ENCODE assay signal across 19 cellular contexts in the genomic region with DNA sequence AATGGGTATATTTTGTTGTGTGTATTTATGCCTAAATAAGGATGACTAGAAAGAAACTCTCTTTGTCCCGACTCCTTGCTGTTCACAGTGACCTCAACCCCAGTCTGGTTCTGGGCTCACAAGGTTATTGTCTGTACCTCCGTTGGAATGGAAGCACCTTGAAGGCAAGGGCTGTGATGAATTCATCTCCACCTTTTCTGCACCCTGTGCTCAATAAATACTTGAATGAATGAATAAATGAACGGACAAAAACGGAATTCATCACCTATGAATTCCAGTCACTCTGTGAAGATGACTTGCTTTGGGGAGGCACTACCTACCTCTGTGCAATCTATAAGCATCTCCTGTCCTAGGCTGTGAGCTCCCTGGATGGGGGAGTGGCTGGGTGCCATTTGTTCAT. TPM values are rescaled to one million over a fixed set of nuclear protein-coding genes. Genes with fewer than 3 reads are reported as not detected.
DNase-seq lines count a peak whose midpoint lies in the region; ATAC-seq, FAIRE-seq and TF ChIP-seq lines count a peak whose summit lies in the region.
"Had no signal": no experiment of that assay in that cellular context is flagged by ENCODE, and none has a peak within 500 bp of the region (broad histone marks: within the 10 kb centered on the region; RNA-seq: fewer than 3 reads in every experiment).

No MANE protein-coding gene starts in this region.

- H3K27ac ChIP-seq in coronary artery (peak overlapping the region; percentile 64 to 95), thoracic aorta (peak overlapping the region; percentile 99)

- H3K9me3 ChIP-seq in thoracic aorta, result no peaks in the 10 kb centered on the region

- H3K27ac Mint-ChIP-seq in WTC11 (peak overlapping the region; percentile 55; the same call in 1 of the 2 replicates), nephron (peak overlapping the region in 2 of 3 experiments; percentile 38 to 69)
- H3K27ac Mint-ChIP-seq: activated naive CD4-positive, alpha-beta T cell treated with anti-CD3 and anti-CD28 coated beads, Interleukin-2, amount 50 U/mL, for 24 hours had no signal

- peaks cover 33% of the 10 kb centered on the region for H3K4me1 Mint-ChIP-seq in WTC11
- H3K4me1 Mint-ChIP-seq in nephron, result peaks cover 73% of the 10 kb centered on the region
- H3K4me1 Mint-ChIP-seq: activated naive CD4-positive, alpha-beta T cell treated with anti-CD3 and anti-CD28 coated beads, Interleukin-2, amount 50 U/mL, for 24 hours had no signal

- CTCF ChIA-PET in WTC11 (lab: Charles Lee), result no interaction called here

- H3K4me3 ChIP-seq in coronary artery (no peak overlapping the region), thoracic aorta (no peak overlapping the region)
- H3K4me3 ChIP-seq: lung had no signal

- no peak for DNase-seq in WTC11 (ENCODE audit: low spot score)
- no peak for DNase-seq in coronary artery (ENCODE audit: low spot score)
- DNase-seq in thoracic aorta (ENCODE audit: low spot score), result no peak
- DNase-seq in GM12892 (ENCODE audit: insufficient read length), result no peak
- no peak for DNase-seq in kidney glomerular epithelial cell (lab: John Stamatoyannopoulos, UW)
- no peak for DNase-seq in hypothalamus (lab: John Stamatoyannopoulos, UW)
- DNase-seq: AML-193; erythroblast; naive thymus-derived CD8-positive, alpha-beta T cell; NCI-H1105 treated with DMSO at 0.1 percent for 48 hours; NCI-H510A; posterior cingulate gyrus; stimulated activated CD4-positive, alpha-beta T cell treated with anti-CD3 and anti-CD28 coated beads, Interleukin-12 subunit alpha, Interleukin-12 subunit beta, amount 100 ng/mL, for 4 hours; stimulated activated CD8-positive, alpha-beta memory T cell treated with anti-CD3 and anti-CD28 coated beads, Interleukin-4, amount 100 ng/mL, for 48 hours; T-helper 9 cell had no signal

- ATAC-seq in WTC11 (no peak), thoracic aorta (ENCODE audit: insufficient number of reproducible peaks, low FRiP score, low read depth) (no peak), GM21526 (IDR thresholded peaks at IDR 0.05; ENCODE audit: low FRiP score, unreplicated experiment) (no peak)
- ATAC-seq: naive thymus-derived CD8-positive, alpha-beta T cell had no signal

- POLR2A ChIA-PET in WTC11 (lab: Charles Lee), result no interaction called here

- H3K27me3 Mint-ChIP-seq in WTC11 (ENCODE audit: low read depth), result no peaks in the 10 kb centered on the region
- H3K27me3 Mint-ChIP-seq in nephron (ENCODE audit: low read depth), result no peaks in the 10 kb centered on the region
- H3K27me3 Mint-ChIP-seq: activated naive CD4-positive, alpha-beta T cell treated with anti-CD3 and anti-CD28 coated beads, Interleukin-2, amount 50 U/mL, for 24 hours; naive thymus-derived CD8-positive, alpha-beta T cell had no signal

- peaks cover 3% of the 10 kb centered on the region; the same call in 1 of the 2 replicates for H3K36me3 Mint-ChIP-seq in WTC11
- H3K36me3 Mint-ChIP-seq in nephron (ENCODE audit: low read depth), result no peaks in the 10 kb centered on the region
- H3K36me3 Mint-ChIP-seq: activated naive CD4-positive, alpha-beta T cell treated with anti-CD3 and anti-CD28 coated beads, Interleukin-2, amount 50 U/mL, for 24 hours; naive thymus-derived CD8-positive, alpha-beta T cell had no signal

- peaks cover 26% of the 10 kb centered on the region for H3K36me3 ChIP-seq in thoracic aorta

- H3K4me1 ChIP-seq in thoracic aorta (ENCODE audit: control insufficient read depth in 1 of 2, low read depth in 2 of 2), result peaks cover 73 to 100% of the 10 kb centered on the region in 2 donors

- no peak for FAIRE-seq in GM12892 (lab: Jason Lieb, UNC)

- no peak for TF ChIP-seq POLR2A in GM12892 (IDR thresholded peaks at IDR 0.05; ENCODE audit: low read depth, low read length)

- H3K4me3 Mint-ChIP-seq in WTC11, result no peak overlapping the region
- H3K4me3 Mint-ChIP-seq in nephron, result no peak overlapping the region
- H3K4me3 Mint-ChIP-seq: activated naive CD4-positive, alpha-beta T cell treated with anti-CD3 and anti-CD28 coated beads, Interleukin-2, amount 50 U/mL, for 24 hours; naive thymus-derived CD8-positive, alpha-beta T cell had no signal

- no peaks in the 10 kb centered on the region for H3K27me3 ChIP-seq in thoracic aorta (replicated peaks; ENCODE audit: insufficient read depth)

- H3K9me3 Mint-ChIP-seq in WTC11 (no peaks in the 10 kb centered on the region), nephron (no peaks in the 10 kb centered on the region)
- H3K9me3 Mint-ChIP-seq: activated naive CD4-positive, alpha-beta T cell treated with anti-CD3 and anti-CD28 coated beads, Interleukin-2, amount 50 U/mL, for 24 hours; naive thymus-derived CD8-positive, alpha-beta T cell had no signal

- TF ChIP-seq CTCF in WTC11 (IDR thresholded peaks at IDR 0.05) (no peak), coronary artery (IDR thresholded peaks at IDR 0.05) (no peak), nephron (IDR thresholded peaks at IDR 0.05; ENCODE audit: unreplicated experiment in 3 of 3) (no peak), thoracic aorta (IDR thresholded peaks at IDR 0.05) (no peak)

TF ChIP-seq in WTC11, 78 proteins besides CTCF, POLR2A, EP300 and RAD21:
- TF ChIP-seq, protein P1, sequence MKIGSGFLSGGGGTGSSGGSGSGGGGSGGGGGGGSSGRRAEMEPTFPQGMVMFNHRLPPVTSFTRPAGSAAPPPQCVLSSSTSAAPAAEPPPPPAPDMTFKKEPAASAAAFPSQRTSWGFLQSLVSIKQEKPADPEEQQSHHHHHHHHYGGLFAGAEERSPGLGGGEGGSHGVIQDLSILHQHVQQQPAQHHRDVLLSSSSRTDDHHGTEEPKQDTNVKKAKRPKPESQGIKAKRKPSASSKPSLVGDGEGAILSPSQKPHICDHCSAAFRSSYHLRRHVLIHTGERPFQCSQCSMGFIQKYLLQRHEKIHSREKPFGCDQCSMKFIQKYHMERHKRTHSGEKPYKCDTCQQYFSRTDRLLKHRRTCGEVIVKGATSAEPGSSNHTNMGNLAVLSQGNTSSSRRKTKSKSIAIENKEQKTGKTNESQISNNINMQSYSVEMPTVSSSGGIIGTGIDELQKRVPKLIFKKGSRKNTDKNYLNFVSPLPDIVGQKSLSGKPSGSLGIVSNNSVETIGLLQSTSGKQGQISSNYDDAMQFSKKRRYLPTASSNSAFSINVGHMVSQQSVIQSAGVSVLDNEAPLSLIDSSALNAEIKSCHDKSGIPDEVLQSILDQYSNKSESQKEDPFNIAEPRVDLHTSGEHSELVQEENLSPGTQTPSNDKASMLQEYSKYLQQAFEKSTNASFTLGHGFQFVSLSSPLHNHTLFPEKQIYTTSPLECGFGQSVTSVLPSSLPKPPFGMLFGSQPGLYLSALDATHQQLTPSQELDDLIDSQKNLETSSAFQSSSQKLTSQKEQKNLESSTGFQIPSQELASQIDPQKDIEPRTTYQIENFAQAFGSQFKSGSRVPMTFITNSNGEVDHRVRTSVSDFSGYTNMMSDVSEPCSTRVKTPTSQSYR (CRISPR knock-in tag; IDR thresholded peaks at IDR 0.05), result no peak
- no peak for TF ChIP-seq MXD4 (CRISPR knock-in tag; IDR thresholded peaks at IDR 0.05; ENCODE audit: borderline replicate concordance)
- TF ChIP-seq, protein P2, sequence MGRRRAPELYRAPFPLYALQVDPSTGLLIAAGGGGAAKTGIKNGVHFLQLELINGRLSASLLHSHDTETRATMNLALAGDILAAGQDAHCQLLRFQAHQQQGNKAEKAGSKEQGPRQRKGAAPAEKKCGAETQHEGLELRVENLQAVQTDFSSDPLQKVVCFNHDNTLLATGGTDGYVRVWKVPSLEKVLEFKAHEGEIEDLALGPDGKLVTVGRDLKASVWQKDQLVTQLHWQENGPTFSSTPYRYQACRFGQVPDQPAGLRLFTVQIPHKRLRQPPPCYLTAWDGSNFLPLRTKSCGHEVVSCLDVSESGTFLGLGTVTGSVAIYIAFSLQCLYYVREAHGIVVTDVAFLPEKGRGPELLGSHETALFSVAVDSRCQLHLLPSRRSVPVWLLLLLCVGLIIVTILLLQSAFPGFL (CRISPR knock-in tag; IDR thresholded peaks at IDR 0.05; ENCODE audit: borderline replicate concordance), result no peak
- no peak for TF ChIP-seq RELA (CRISPR knock-in tag; IDR thresholded peaks at IDR 0.05; ENCODE audit: borderline replicate concordance)
- TF ChIP-seq, protein P3, sequence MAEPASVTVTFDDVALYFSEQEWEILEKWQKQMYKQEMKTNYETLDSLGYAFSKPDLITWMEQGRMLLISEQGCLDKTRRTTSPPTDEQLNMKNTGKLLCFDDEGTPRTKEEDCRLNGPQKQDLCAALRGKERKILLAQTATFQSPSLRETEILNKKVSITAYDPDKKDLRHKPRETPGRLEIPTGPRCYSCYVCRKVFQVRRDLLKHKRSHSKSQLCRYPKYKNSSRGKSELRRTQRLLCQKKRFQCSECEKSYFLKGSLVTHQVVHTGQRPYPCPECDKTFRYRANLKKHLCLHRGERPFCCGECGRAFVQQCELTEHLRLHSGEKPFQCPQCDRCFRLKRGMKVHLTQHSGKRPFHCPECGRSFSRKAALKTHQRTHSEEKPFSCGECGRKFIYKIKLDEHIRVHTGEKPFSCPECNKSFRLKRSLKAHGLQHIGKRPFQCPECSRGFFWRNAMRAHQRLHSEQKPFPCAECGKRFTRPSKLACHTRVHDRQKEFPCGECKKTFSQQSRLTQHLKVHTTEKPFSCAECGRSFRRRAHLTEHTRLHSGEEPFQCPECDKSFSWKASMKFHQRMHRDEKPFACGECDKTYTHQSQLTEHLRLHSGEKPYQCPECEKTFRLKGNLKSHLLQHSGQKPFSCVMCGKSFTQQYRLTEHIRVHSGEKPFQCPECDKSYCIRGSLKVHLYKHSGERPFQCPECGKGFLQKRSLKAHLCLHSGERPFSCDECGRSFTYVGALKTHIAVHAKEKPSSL (CRISPR knock-in tag; conservative IDR thresholded peaks at IDR 0.05), result no peak
- TF ChIP-seq, protein P4, sequence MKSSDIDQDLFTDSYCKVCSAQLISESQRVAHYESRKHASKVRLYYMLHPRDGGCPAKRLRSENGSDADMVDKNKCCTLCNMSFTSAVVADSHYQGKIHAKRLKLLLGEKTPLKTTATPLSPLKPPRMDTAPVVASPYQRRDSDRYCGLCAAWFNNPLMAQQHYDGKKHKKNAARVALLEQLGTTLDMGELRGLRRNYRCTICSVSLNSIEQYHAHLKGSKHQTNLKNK (CRISPR knock-in tag; IDR thresholded peaks at IDR 0.05), result no peak

RNA-seq across cellular contexts. Expression of a gene that starts 39.3 kb away (rescaled TPM):
- total RNA-seq in WTC11 (2021), result 120 to 127 TPM (median 120 TPM) in 3 replicates
- total RNA-seq in thoracic aorta, result 100 to 1,000 TPM; 684 to 846 TPM
- 3.2 TPM for polyA plus RNA-seq in GM12892 (2012; ENCODE audit: missing spikeins)
